Comparison of ENCODE assay signal across 17 cellular contexts in genomic region chr6:15434823-15435380, GRCh38.
DNase-seq lines count a peak whose midpoint lies in the region; ATAC-seq and TF ChIP-seq lines count a peak whose summit lies in the region.
"Had no signal": no experiment of that assay in that cellular context is flagged by ENCODE, and none has a peak within 500 bp of the region (broad histone marks: within the 10 kb centered on the region; RNA-seq: fewer than 3 reads in every experiment).

No MANE protein-coding gene starts in this region.

- no peaks in the 10 kb centered on the region for H3K27me3 ChIP-seq in endodermal cell (ENCODE audit: control insufficient read depth, insufficient read depth, low read length, poor library complexity, severe bottlenecking)

- no peaks in the 10 kb centered on the region for H3K27me3 Mint-ChIP-seq in activated naive CD4-positive, alpha-beta T cell treated with anti-CD3 and anti-CD28 coated beads, Interleukin-2, amount 10 ng/mL, durations not matched to agents 7 days and 5 days
- no peaks in the 10 kb centered on the region for H3K27me3 Mint-ChIP-seq in T-helper 2 cell treated with Interferon-gamma antibody and Interleukin-4, amounts not matched to agents 5 μg/mL and 100 μg/mL, for 36 hours (ENCODE audit: low read depth)
- H3K27me3 Mint-ChIP-seq in endodermal cell (ENCODE audit: insufficient read depth), result no peaks in the 10 kb centered on the region
- no peaks in the 10 kb centered on the region for H3K27me3 Mint-ChIP-seq in stimulated activated naive CD8-positive, alpha-beta T cell treated with anti-CD3 and anti-CD28 coated beads, Interleukin-15, amount 100 ng/mL, for 72 hours

- peak overlapping the region; percentile 18 for H3K9ac ChIP-seq in endodermal cell (ENCODE audit: extremely low read depth, low read length, poor library complexity, severe bottlenecking)

- peak overlapping the region; percentile 48 for H3K4me3 Mint-ChIP-seq in activated naive CD4-positive, alpha-beta T cell treated with anti-CD3 and anti-CD28 coated beads, Interleukin-2, amount 10 ng/mL, durations not matched to agents 7 days and 5 days
- H3K4me3 Mint-ChIP-seq in T-helper 2 cell treated with Interferon-gamma antibody and Interleukin-4, amounts not matched to agents 5 μg/mL and 100 μg/mL, for 36 hours, result peak overlapping the region; percentile 72
- H3K4me3 Mint-ChIP-seq in endodermal cell, result peak overlapping the region; percentile 17
- peak overlapping the region; percentile 27 to 78 for H3K4me3 Mint-ChIP-seq in stimulated activated naive CD8-positive, alpha-beta T cell treated with anti-CD3 and anti-CD28 coated beads, Interleukin-15, amount 100 ng/mL, for 72 hours
- H3K4me3 Mint-ChIP-seq: nephron had no signal

- no peaks in the 10 kb centered on the region for H3K9me3 ChIP-seq in endodermal cell (ENCODE audit: control insufficient read depth, low read length)

- CTCF ChIA-PET in activated naive CD4-positive, alpha-beta T cell treated with anti-CD3 and anti-CD28 coated beads, Interleukin-2, amount 10 ng/mL, durations not matched to agents 7 days and 5 days (lab: Charles Lee), result interaction anchor here (1.4 to 1.7 kb wide), 2 partner anchors 12 to 23 kb away, joined by 3 to 4 read pairs; no protein-coding TSS in a partner anchor

- no peaks in the 10 kb centered on the region for H3K36me3 ChIP-seq in endodermal cell (ENCODE audit: control insufficient read depth, insufficient read depth, low read length)
- H3K36me3 ChIP-seq: left ventricle myocardium inferior had no signal

- DNase-seq in activated naive CD4-positive, alpha-beta T cell treated with anti-CD3 and anti-CD28 coated beads, Interleukin-2, amount 10 ng/mL, durations not matched to agents 7 days and 5 days, result no peak
- DNase-seq in activated naive CD4-positive, alpha-beta T cell treated with anti-CD3 and anti-CD28 coated beads, Interleukin-2, amount 50 U/mL, for 16 hours, result no peak
- no peak for DNase-seq in T-helper 2 cell treated with Interferon-gamma antibody and Interleukin-4, amounts not matched to agents 5 μg/mL and 100 μg/mL, for 36 hours (ENCODE audit: low spot score)
- DNase-seq in endodermal cell (no peak), T-helper 9 cell (no peak), 8988T (no peak)
- DNase-seq in stimulated activated naive CD8-positive, alpha-beta T cell treated with anti-CD3 and anti-CD28 coated beads, Interleukin-15, amount 100 ng/mL, for 72 hours, result no peak
- DNase-seq: activated CD4-positive, alpha-beta T cell treated with anti-CD3 and anti-CD28 coated beads, Interleukin-2, amount 50 U/mL, for 1 hour; caudate nucleus; KG1; left ventricle myocardium inferior; NCI-H2227 treated with DMSO at 0.1 percent for 48 hours; Right ventricle myocardium superior; substantia nigra; T1000 had no signal

- TF ChIP-seq CTCF in endodermal cell (conservative IDR thresholded peaks at IDR 0.05), result no peak

- peak overlapping the region; percentile 50 for H3K4me3 ChIP-seq in endodermal cell (ENCODE audit: low read length)
- H3K4me3 ChIP-seq: left ventricle myocardium inferior had no signal

- H3K27ac ChIP-seq in endodermal cell (ENCODE audit: low read depth, low read length), result peak overlapping the region; percentile 42
- H3K27ac ChIP-seq: left ventricle myocardium inferior had no signal

- peaks cover 18% of the 10 kb centered on the region for H3K9me3 Mint-ChIP-seq in activated naive CD4-positive, alpha-beta T cell treated with anti-CD3 and anti-CD28 coated beads, Interleukin-2, amount 10 ng/mL, durations not matched to agents 7 days and 5 days
- no peaks in the 10 kb centered on the region for H3K9me3 Mint-ChIP-seq in T-helper 2 cell treated with Interferon-gamma antibody and Interleukin-4, amounts not matched to agents 5 μg/mL and 100 μg/mL, for 36 hours
- H3K9me3 Mint-ChIP-seq in endodermal cell, result no peaks in the 10 kb centered on the region
- H3K9me3 Mint-ChIP-seq in stimulated activated naive CD8-positive, alpha-beta T cell treated with anti-CD3 and anti-CD28 coated beads, Interleukin-15, amount 100 ng/mL, for 72 hours, result peaks cover 3 to 9% of the 10 kb centered on the region in 2 donors

- WGBS in endodermal cell (ENCODE audit: insufficient coverage in 1 of 2, insufficient read length in 1 of 2), 2 experiments, result 77 to 100% methylated on average over 2 of the region's 2 CpGs

- peaks cover 98% of the 10 kb centered on the region for H3K4me1 Mint-ChIP-seq in activated naive CD4-positive, alpha-beta T cell treated with anti-CD3 and anti-CD28 coated beads, Interleukin-2, amount 10 ng/mL, durations not matched to agents 7 days and 5 days
- H3K4me1 Mint-ChIP-seq in T-helper 2 cell treated with Interferon-gamma antibody and Interleukin-4, amounts not matched to agents 5 μg/mL and 100 μg/mL, for 36 hours (ENCODE audit: low read depth), result peaks cover 90% of the 10 kb centered on the region
- H3K4me1 Mint-ChIP-seq in endodermal cell, result peaks cover 96% of the 10 kb centered on the region
- H3K4me1 Mint-ChIP-seq in stimulated activated naive CD8-positive, alpha-beta T cell treated with anti-CD3 and anti-CD28 coated beads, Interleukin-15, amount 100 ng/mL, for 72 hours, result peaks cover 96% of the 10 kb centered on the region

- peak overlapping the region; percentile 92 for H3K27ac Mint-ChIP-seq in activated naive CD4-positive, alpha-beta T cell treated with anti-CD3 and anti-CD28 coated beads, Interleukin-2, amount 10 ng/mL, durations not matched to agents 7 days and 5 days
- peak overlapping the region; percentile 85 for H3K27ac Mint-ChIP-seq in T-helper 2 cell treated with Interferon-gamma antibody and Interleukin-4, amounts not matched to agents 5 μg/mL and 100 μg/mL, for 36 hours
- H3K27ac Mint-ChIP-seq in endodermal cell, result peak overlapping the region; percentile 71
- peak overlapping the region; percentile 71 to 92 for H3K27ac Mint-ChIP-seq in stimulated activated naive CD8-positive, alpha-beta T cell treated with anti-CD3 and anti-CD28 coated beads, Interleukin-15, amount 100 ng/mL, for 72 hours

- peaks cover 58% of the 10 kb centered on the region for H3K4me1 ChIP-seq in endodermal cell (ENCODE audit: control insufficient read depth, insufficient read depth, low read length)

- H3K36me3 Mint-ChIP-seq in activated naive CD4-positive, alpha-beta T cell treated with anti-CD3 and anti-CD28 coated beads, Interleukin-2, amount 10 ng/mL, durations not matched to agents 7 days and 5 days, result peaks cover 61% of the 10 kb centered on the region
- H3K36me3 Mint-ChIP-seq in T-helper 2 cell treated with Interferon-gamma antibody and Interleukin-4, amounts not matched to agents 5 μg/mL and 100 μg/mL, for 36 hours (ENCODE audit: low read depth), result peaks cover 17% of the 10 kb centered on the region
- no peaks in the 10 kb centered on the region for H3K36me3 Mint-ChIP-seq in endodermal cell (ENCODE audit: low read depth)

- ATAC-seq in stimulated activated naive CD8-positive, alpha-beta T cell treated with anti-CD3 and anti-CD28 coated beads, Interleukin-15, amount 100 ng/mL, for 72 hours, result peak; percentile 53
- ATAC-seq in HG03108 (IDR thresholded peaks at IDR 0.05; ENCODE audit: unreplicated experiment), result no peak

Comparison
In these comparisons a context has a peak if more than half of its experiments do, and no peak if none do; other contexts are left out.
1. H3K4me3 Mint-ChIP-seq: peak in every context shown above with its lines; median percentile 72 in T-helper 2 cell treated with Interferon-gamma antibody and Interleukin-4, amounts not matched to agents 5 μg/mL and 100 μg/mL, for 36 hours; 52 in stimulated activated naive CD8-positive, alpha-beta T cell treated with anti-CD3 and anti-CD28 coated beads, Interleukin-15, amount 100 ng/mL, for 72 hours; 48 in activated naive CD4-positive, alpha-beta T cell treated with anti-CD3 and anti-CD28 coated beads, Interleukin-2, amount 10 ng/mL, durations not matched to agents 7 days and 5 days; 17 in endodermal cell.